Comparison of ENCODE assay signal across 20 cellular contexts in genomic region chr16:82236415-82236814, GRCh38.
"Had no signal": no experiment of that assay in that cellular context is flagged by ENCODE, and none has a peak within 500 bp of the region (broad histone marks: within the 10 kb centered on the region; RNA-seq: fewer than 3 reads in every experiment).

No MANE protein-coding gene starts in this region.

- H3K27me3 ChIP-seq: esophagus squamous epithelium, pancreas, upper lobe of right lung had no signal

- ATAC-seq: activated CD8-positive, alpha-beta T cell treated with anti-CD3 and anti-CD28 coated beads for 36 hours; effector memory CD8-positive, alpha-beta T cell; left ventricle myocardium superior; pancreas; sciatic nerve; stimulated activated memory B cell treated with anti-CD40 and anti-IgM and Interleukin-4, amounts not matched to agents 10 μg/mL and 1 μg/mL and 100 μg/mL, for 72 hours; upper lobe of right lung had no signal

- H3K4me1 Mint-ChIP-seq: activated naive CD8-positive, alpha-beta T cell treated with anti-CD3 and anti-CD28 coated beads, Interleukin-2, amount 10 ng/mL, durations not matched to agents 7 days and 5 days; stimulated activated memory B cell treated with anti-CD40 and anti-IgM and Interleukin-4, amounts not matched to agents 10 μg/mL and 1 μg/mL and 100 μg/mL, for 72 hours had no signal

- H3K9me3 Mint-ChIP-seq: activated CD8-positive, alpha-beta T cell treated with anti-CD3 and anti-CD28 coated beads for 36 hours; activated naive CD8-positive, alpha-beta T cell treated with anti-CD3 and anti-CD28 coated beads, Interleukin-2, amount 10 ng/mL, durations not matched to agents 7 days and 5 days; activated T-helper 2 cell treated with anti-CD3 and anti-CD28 coated beads, Interferon-gamma antibody, Interleukin-2, Interleukin-4, amounts not matched to agents 10 μg/mL and 5 μg/mL and 100 μg/mL, durations not matched to agents 14 hours and 24 hours and 36 hours; effector memory CD8-positive, alpha-beta T cell; memory B cell; stimulated activated memory B cell treated with anti-CD40 and anti-IgM and Interleukin-4, amounts not matched to agents 10 μg/mL and 1 μg/mL and 100 μg/mL, for 72 hours had no signal

- H3K4me3 ChIP-seq: esophagus squamous epithelium, pancreas, smooth muscle cell, thoracic aorta, upper lobe of right lung had no signal

- H3K27ac ChIP-seq: esophagus squamous epithelium, pancreas, thoracic aorta, upper lobe of right lung had no signal

- H3K4me1 ChIP-seq: pancreas, upper lobe of right lung had no signal

- FAIRE-seq: pancreas had no signal

- H3K36me3 Mint-ChIP-seq: activated naive CD8-positive, alpha-beta T cell treated with anti-CD3 and anti-CD28 coated beads, Interleukin-2, amount 10 ng/mL, durations not matched to agents 7 days and 5 days; memory B cell; stimulated activated memory B cell treated with anti-CD40 and anti-IgM and Interleukin-4, amounts not matched to agents 10 μg/mL and 1 μg/mL and 100 μg/mL, for 72 hours had no signal

- H3K36me3 ChIP-seq: esophagus squamous epithelium, pancreas, thoracic aorta, upper lobe of right lung had no signal

- DNase-seq: activated CD4-positive, alpha-beta T cell treated with anti-CD3 and anti-CD28 coated beads for 48 hours; activated CD4-positive, CD25-positive, alpha-beta regulatory T cell; activated CD8-positive, alpha-beta T cell treated with anti-CD3 and anti-CD28 coated beads for 36 hours; activated naive CD4-positive, alpha-beta T cell treated with Interleukin-2 at 50 U/mL for 16 hours; activated naive CD8-positive, alpha-beta T cell treated with anti-CD3 and anti-CD28 coated beads, Interleukin-2, amount 10 ng/mL, durations not matched to agents 7 days and 5 days; activated T-cell treated with anti-CD3 and anti-CD28 coated beads, Interleukin-2, amount 50 U/mL, for 1 hour; amygdala; caudate nucleus; effector memory CD8-positive, alpha-beta T cell; esophagus squamous epithelium; left ventricle myocardium superior; pancreas; stimulated activated CD4-positive, alpha-beta T cell treated with anti-CD3 and anti-CD28 coated beads, Interleukin-4, amount 100 ng/mL, for 24 hours; upper lobe of right lung had no signal

- H3K4me2 ChIP-seq: smooth muscle cell had no signal

- H3K9me3 ChIP-seq: esophagus squamous epithelium, pancreas, thoracic aorta, upper lobe of right lung had no signal

- H3K27ac Mint-ChIP-seq: activated CD8-positive, alpha-beta T cell treated with anti-CD3 and anti-CD28 coated beads for 36 hours; activated naive CD8-positive, alpha-beta T cell treated with anti-CD3 and anti-CD28 coated beads, Interleukin-2, amount 10 ng/mL, durations not matched to agents 7 days and 5 days; activated T-helper 2 cell treated with anti-CD3 and anti-CD28 coated beads, Interferon-gamma antibody, Interleukin-2, Interleukin-4, amounts not matched to agents 10 μg/mL and 5 μg/mL and 100 μg/mL, durations not matched to agents 14 hours and 24 hours and 36 hours; effector memory CD8-positive, alpha-beta T cell; memory B cell; stimulated activated memory B cell treated with anti-CD40 and anti-IgM and Interleukin-4, amounts not matched to agents 10 μg/mL and 1 μg/mL and 100 μg/mL, for 72 hours had no signal

- H3K4me3 Mint-ChIP-seq: activated CD8-positive, alpha-beta T cell treated with anti-CD3 and anti-CD28 coated beads for 36 hours; activated naive CD8-positive, alpha-beta T cell treated with anti-CD3 and anti-CD28 coated beads, Interleukin-2, amount 10 ng/mL, durations not matched to agents 7 days and 5 days; effector memory CD8-positive, alpha-beta T cell; memory B cell; stimulated activated memory B cell treated with anti-CD40 and anti-IgM and Interleukin-4, amounts not matched to agents 10 μg/mL and 1 μg/mL and 100 μg/mL, for 72 hours had no signal
